ENCODE assay signal across 1 cellular context in the genomic region with DNA sequence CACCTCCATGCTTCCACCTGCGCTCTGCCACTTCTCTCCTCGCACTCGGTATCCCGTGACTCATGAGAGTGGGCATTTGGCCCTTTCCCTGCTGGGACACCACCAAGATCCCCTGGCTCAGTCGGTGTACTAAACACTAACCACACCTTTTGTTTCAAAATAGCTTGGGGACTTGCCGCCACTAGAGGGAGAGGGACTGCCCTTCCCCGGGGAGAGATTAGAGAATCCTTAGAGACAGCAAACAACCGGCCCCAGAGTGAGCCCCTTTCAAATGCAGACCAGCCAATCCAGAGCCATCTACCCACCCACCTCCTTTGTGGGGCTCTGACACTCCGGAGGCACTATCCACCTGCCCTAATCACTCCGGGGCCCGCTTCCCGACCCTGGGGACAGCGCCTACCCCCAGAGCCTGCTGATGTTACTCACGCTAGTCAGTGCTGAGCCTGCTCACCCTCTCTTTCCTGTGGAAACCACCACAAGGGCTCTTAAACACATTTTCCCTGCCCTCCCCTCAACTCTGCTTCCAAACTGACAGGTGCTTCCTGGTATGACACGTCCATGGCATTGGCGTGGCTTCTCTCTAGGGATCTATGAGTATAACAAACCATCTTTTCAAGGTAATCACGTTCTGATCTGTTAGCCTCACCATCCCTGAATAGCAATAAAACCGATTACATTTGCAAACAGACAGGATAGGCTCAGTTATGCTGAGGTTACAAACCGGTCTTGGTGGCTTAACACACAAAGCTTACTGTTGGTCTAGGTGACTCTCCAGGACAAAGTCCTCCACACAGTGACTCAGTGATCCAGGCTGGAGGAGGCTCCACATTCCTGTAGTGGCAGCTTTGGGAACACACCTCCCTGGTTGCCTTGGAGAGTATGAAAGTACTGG.
A peak's percentile ranks its signal among the peaks of the same experiment; 100 is the strongest.
TF ChIP-seq lines count a peak whose summit lies in the region.

No MANE protein-coding gene starts in this region.

TF ChIP-seq in GM12878, 131 proteins besides CTCF, POLR2A, EP300 and RAD21 (continued from another document):
- TF ChIP-seq, protein P1, sequence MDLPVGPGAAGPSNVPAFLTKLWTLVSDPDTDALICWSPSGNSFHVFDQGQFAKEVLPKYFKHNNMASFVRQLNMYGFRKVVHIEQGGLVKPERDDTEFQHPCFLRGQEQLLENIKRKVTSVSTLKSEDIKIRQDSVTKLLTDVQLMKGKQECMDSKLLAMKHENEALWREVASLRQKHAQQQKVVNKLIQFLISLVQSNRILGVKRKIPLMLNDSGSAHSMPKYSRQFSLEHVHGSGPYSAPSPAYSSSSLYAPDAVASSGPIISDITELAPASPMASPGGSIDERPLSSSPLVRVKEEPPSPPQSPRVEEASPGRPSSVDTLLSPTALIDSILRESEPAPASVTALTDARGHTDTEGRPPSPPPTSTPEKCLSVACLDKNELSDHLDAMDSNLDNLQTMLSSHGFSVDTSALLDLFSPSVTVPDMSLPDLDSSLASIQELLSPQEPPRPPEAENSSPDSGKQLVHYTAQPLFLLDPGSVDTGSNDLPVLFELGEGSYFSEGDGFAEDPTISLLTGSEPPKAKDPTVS (IDR thresholded peaks at IDR 0.05; ENCODE audit: low read depth, low read length), result no peak
- TF ChIP-seq SP1 (IDR thresholded peaks at IDR 0.05; ENCODE audit: low read depth, low read length) (peak; percentile 25), FOS (IDR thresholded peaks at IDR 0.05; ENCODE audit: borderline replicate concordance, extremely low read depth, insufficient read length) (no peak), CHD2 (IDR thresholded peaks at IDR 0.05; ENCODE audit: borderline replicate concordance, low read depth, low read length) (no peak), NBN (IDR thresholded peaks at IDR 0.05) (no peak), PML (IDR thresholded peaks at IDR 0.05; ENCODE audit: low read length) (no peak)
